Comparison of ENCODE assay signal across 1 cellular context in genomic region chr18:36067118-36067957, GRCh38.
TF ChIP-seq lines count a peak whose summit lies in the region.

Gene RPRD1A, minus strand, starts transcription at chr18:36067559. Its CDS starts 155 bp downstream, at chr18:36067404.

TF ChIP-seq in GM12878, 131 proteins besides CTCF, POLR2A, EP300 and RAD21 (continued from another document):
- TF ChIP-seq SMAD1 (IDR thresholded peaks at IDR 0.05; ENCODE audit: low read depth, partially characterized antibody), result no peak
- no peak; the same call in 1 of the 2 replicates for TF ChIP-seq SREBF1 (IDR thresholded peaks at IDR 0.05; ENCODE audit: low read length)
- TF ChIP-seq CEBPB (IDR thresholded peaks at IDR 0.05; ENCODE audit: borderline replicate concordance in 1 of 2, low read depth in 2 of 2, low read length in 2 of 2), result no peak
- no peak for TF ChIP-seq RELA (IDR thresholded peaks at IDR 0.05; ENCODE audit: borderline replicate concordance, partially characterized antibody)
- peak; percentile 48 to 68; a peak in 3 of 4 replicates for TF ChIP-seq IKZF2 (IDR thresholded peaks at IDR 0.05)
- no peak for TF ChIP-seq SIX5 (IDR thresholded peaks at IDR 0.05; ENCODE audit: low read depth, low read length, severe bottlenecking)
- peak; percentile 43 for TF ChIP-seq EED (IDR thresholded peaks at IDR 0.05; ENCODE audit: low read depth)
- TF ChIP-seq DPF2 (IDR thresholded peaks at IDR 0.05), result peak; percentile 63
- no peak for TF ChIP-seq CHD2 (IDR thresholded peaks at IDR 0.05; ENCODE audit: borderline replicate concordance, low read depth, low read length)
- TF ChIP-seq HDGF (IDR thresholded peaks at IDR 0.05), result peak; percentile 95
- peak; percentile 84 for TF ChIP-seq POLR2AphosphoS5 (IDR thresholded peaks at IDR 0.05; ENCODE audit: low read length)
- TF ChIP-seq IKZF1 (conservative IDR thresholded peaks at IDR 0.05), result peak; percentile 80
